In genomic region chr4:43356786-43357185, GRCh38 we compare ENCODE assay signal across 25 cellular contexts.
DNase-seq lines count a peak whose midpoint lies in the region; ATAC-seq, FAIRE-seq and TF ChIP-seq lines count a peak whose summit lies in the region.
"Had no signal": no experiment of that assay in that cellular context is flagged by ENCODE, and none has a peak within 500 bp of the region (broad histone marks: within the 10 kb centered on the region; RNA-seq: fewer than 3 reads in every experiment).

No MANE protein-coding gene starts in this region.

- H4K20me1 ChIP-seq in HepG2 (ENCODE audit: insufficient read depth, low read length) (no peaks in the 10 kb centered on the region), PC-9 (ENCODE audit: insufficient read depth) (no peaks in the 10 kb centered on the region)
- H4K20me1 ChIP-seq: BLaER1 had no signal

- TF ChIP-seq RAD21 in HepG2 (CRISPR knock-in tag; IDR thresholded peaks at IDR 0.05): no peak

- H3K9me3 ChIP-seq in HepG2 (ENCODE audit: low read length) (peaks cover 4% of the 10 kb centered on the region; the same call in 1 of the 2 replicates), right lobe of liver (no peaks in the 10 kb centered on the region), PC-9 (ENCODE audit: insufficient read depth, low read depth) (no peaks in the 10 kb centered on the region; the same call in 1 of the 2 replicates)
- H3K9me3 ChIP-seq: BE2C, BLaER1 had no signal

- ATAC-seq in HepG2 (peak; percentile 54), right lobe of liver (no peak)
- ATAC-seq: GM12878 had no signal

- intact Hi-C loops in HepG2 (cut with micrococcal nuclease; ENCODE audit: unreplicated experiment): no loop called here
- intact Hi-C loops in right lobe of liver (cut with DNase I): no loop called here
- intact Hi-C loops in PC-9 (cut with micrococcal nuclease; ENCODE audit: unreplicated experiment): no loop called here
- intact Hi-C loops in dorsolateral prefrontal cortex (cut with DNase I): no loop called here

- no peaks in the 10 kb centered on the region for H3K9me2 ChIP-seq in PC-9 (ENCODE audit: insufficient read depth)

- H3K4me1 ChIP-seq in HepG2 (ENCODE audit: insufficient read depth, low read length): peaks cover 78% of the 10 kb centered on the region
- H3K4me1 ChIP-seq in right lobe of liver: no peaks in the 10 kb centered on the region
- H3K4me1 ChIP-seq in PC-9 (replicated peaks; ENCODE audit: insufficient read depth): no peaks in the 10 kb centered on the region; the same call in 1 of the 2 replicates
- H3K4me1 ChIP-seq: BE2C, BLaER1 had no signal

- H3K9ac ChIP-seq in HepG2 (ENCODE audit: insufficient read depth, low read depth, low read length): no peak overlapping the region
- H3K9ac ChIP-seq: BLaER1 had no signal

- H3K27ac ChIP-seq in HepG2 (ENCODE audit: extremely low read length, insufficient read depth, low read length): peak overlapping the region; percentile 50
- H3K27ac ChIP-seq in right lobe of liver: no peak overlapping the region
- no peak overlapping the region for H3K27ac ChIP-seq in PC-9
- peak overlapping the region in 32 of 59 donors; percentile 1 to 83 (median 33) for H3K27ac ChIP-seq in dorsolateral prefrontal cortex
- H3K27ac ChIP-seq: BLaER1 had no signal

- TF ChIP-seq CTCF in HepG2 (CRISPR knock-in tag; IDR thresholded peaks at IDR 0.05) (no peak), right lobe of liver (IDR thresholded peaks at IDR 0.05) (no peak), PC-9 (conservative IDR thresholded peaks at IDR 0.05) (no peak), dorsolateral prefrontal cortex (IDR thresholded peaks at IDR 0.05 in 54 of 56, conservative IDR thresholded peaks at IDR 0.05 in 2 of 56; ENCODE audit: low read depth in 1 of 56, partially characterized antibody in 56 of 56) (no peak)

- TF ChIP-seq POLR2A in HepG2 (IDR thresholded peaks at IDR 0.05; ENCODE audit: insufficient read depth in 1 of 2, low read depth in 2 of 2, low read length in 2 of 2): no peak
- TF ChIP-seq POLR2A in right lobe of liver (IDR thresholded peaks at IDR 0.05): no peak

- no peak overlapping the region for H2AFZ ChIP-seq in HepG2 (ENCODE audit: low read length)
- 0 out of 2 replicates have a peak overlapping the region, but pooled peaks have one; percentile 1 for H2AFZ ChIP-seq in PC-9

- no peak for FAIRE-seq in HepG2 (lab: Jason Lieb, UNC)
- FAIRE-seq: GM12878, GM12892, GM18507, GM19239 had no signal

- peak overlapping the region; percentile 41 for H3K4me2 ChIP-seq in HepG2 (ENCODE audit: low read depth, low read length)
- no peak overlapping the region for H3K4me2 ChIP-seq in PC-9
- H3K4me2 ChIP-seq: BLaER1 had no signal

- BruUV-seq in HepG2 (replicated peaks; lab: Mats Ljungman, UMichigan): no TSS peak
- no TSS peak for BruUV-seq in PC-9 (replicated peaks; lab: Mats Ljungman, UMichigan)

- in situ Hi-C loops in HepG2 (cut with HindIII; ENCODE audit: extremely low pct_ligation_motif_present, low pct_unique_long_range_greater_than_20kb): no loop called here

- H3K79me2 ChIP-seq in HepG2 (ENCODE audit: insufficient read depth, low read length) (no peaks in the 10 kb centered on the region), PC-9 (ENCODE audit: low read depth) (no peaks in the 10 kb centered on the region)

- POLR2A ChIA-PET in HepG2 (lab: Yijun Ruan, JAX) (no interaction called here), PC-9 (lab: Charles Lee; ENCODE audit: unreplicated experiment) (no interaction called here)

- no peaks in the 10 kb centered on the region for H3F3A ChIP-seq in PC-9 (ENCODE audit: insufficient read depth, low read depth)

- DNase-seq in HepG2 (ENCODE audit: low spot score) (peak; percentile 88), right lobe of liver (no peak), PC-9 (no peak), dorsolateral prefrontal cortex (no peak), germinal center (ENCODE audit: low spot score) (no peak), NCI-H1092 (lab: John Stamatoyannopoulos, UW) (no peak)
- DNase-seq: 8988T; ACHN; BE2C; CD4-positive, alpha-beta memory T cell; CD4-positive, CD25-positive, alpha-beta regulatory T cell; CD8-positive, alpha-beta memory T cell; COR-L47; DMS 273 treated with DMSO at 0.1 percent for 48 hours; DMS153; DMS53; DMS79; DND-41; EL; GDM1 had no signal

- TF ChIP-seq EP300 in HepG2 (IDR thresholded peaks at IDR 0.05; ENCODE audit: low read depth in 2 of 2, low read length in 2 of 2) (peak in 1 of 2 experiments; percentile 83; a peak in 2 of 4 replicates), HepG2 (CRISPR knock-in tag; IDR thresholded peaks at IDR 0.05; ENCODE audit: borderline replicate concordance) (no peak)

- H3K4me3 ChIP-seq in HepG2 (replicated peaks in 1 of 3; ENCODE audit: insufficient read depth in 1 of 3, low read depth in 2 of 3, low read length in 3 of 3) (no peak overlapping the region), right lobe of liver (no peak overlapping the region), PC-9 (no peak overlapping the region), dorsolateral prefrontal cortex (no peak overlapping the region)
- H3K4me3 ChIP-seq: BLaER1, GM12878 had no signal

- H3K36me3 ChIP-seq in HepG2 (replicated peaks in 1 of 2; ENCODE audit: control insufficient read depth in 1 of 2, insufficient read depth in 2 of 2, low read length in 2 of 2) (no peaks in the 10 kb centered on the region), right lobe of liver (no peaks in the 10 kb centered on the region), PC-9 (ENCODE audit: low read depth) (no peaks in the 10 kb centered on the region)
- H3K36me3 ChIP-seq: BE2C, BLaER1 had no signal

- 2% methylated on average over 3 of the region's 3 CpGs for WGBS in HepG2 (ENCODE audit: low lambda C conversion rate)
- WGBS in right lobe of liver (ENCODE audit: insufficient coverage, low coverage, low lambda C conversion rate, missing lambda C conversion rate): 49% methylated on average over 3 of the region's 3 CpGs

- CTCF ChIA-PET in HepG2 (lab: Yijun Ruan, JAX; ENCODE audit: low intra/inter-chr PET ratio, low total read pairs): no interaction called here
- CTCF ChIA-PET in PC-9 (lab: Charles Lee): no interaction called here

- H3K27me3 ChIP-seq in HepG2 (ENCODE audit: control insufficient read depth in 1 of 2, insufficient read depth in 2 of 2, low read length in 2 of 2): no peaks in the 10 kb centered on the region
- no peaks in the 10 kb centered on the region for H3K27me3 ChIP-seq in right lobe of liver
- H3K27me3 ChIP-seq in PC-9 (ENCODE audit: insufficient read depth, low read depth): no peaks in the 10 kb centered on the region
- no peaks in the 10 kb centered on the region for H3K27me3 ChIP-seq in dorsolateral prefrontal cortex
- H3K27me3 ChIP-seq: BE2C, BLaER1 had no signal

TF ChIP-seq in HepG2, 621 proteins besides CTCF, POLR2A, EP300 and RAD21 (continues in another document):
- TF ChIP-seq ZFP41 (CRISPR knock-in tag; IDR thresholded peaks at IDR 0.05; ENCODE audit: borderline replicate concordance): no peak
- TF ChIP-seq MED8 (CRISPR knock-in tag; IDR thresholded peaks at IDR 0.05; ENCODE audit: insufficient replicate concordance): no peak
- TF ChIP-seq BRF2 (CRISPR knock-in tag; IDR thresholded peaks at IDR 0.05): no peak
- TF ChIP-seq ZNF782 (CRISPR knock-in tag; IDR thresholded peaks at IDR 0.05; ENCODE audit: borderline replicate concordance): no peak
- no peak for TF ChIP-seq NCOA5 (CRISPR knock-in tag; IDR thresholded peaks at IDR 0.05)
- no peak for TF ChIP-seq HNRNPK (IDR thresholded peaks at IDR 0.05; ENCODE audit: low read depth, low read length, poor library complexity, severe bottlenecking)
- no peak for TF ChIP-seq ZNF713 (CRISPR knock-in tag; IDR thresholded peaks at IDR 0.05)
- TF ChIP-seq TFE3 (CRISPR knock-in tag; IDR thresholded peaks at IDR 0.05): peak; percentile 60; the same call in 1 of the 2 replicates
- no peak for TF ChIP-seq ZNF414 (CRISPR knock-in tag; IDR thresholded peaks at IDR 0.05)
- TF ChIP-seq TBX2 (CRISPR knock-in tag; IDR thresholded peaks at IDR 0.05; ENCODE audit: borderline replicate concordance): peak; percentile 42; the same call in 1 of the 2 replicates
- TF ChIP-seq NFYB (CRISPR knock-in tag; IDR thresholded peaks at IDR 0.05): no peak

Comparison
In these comparisons a context has a peak if more than half of its experiments do, and no peak if none do; other contexts are left out.
1. H3K27ac ChIP-seq: peak in HepG2 (single experiment) and dorsolateral prefrontal cortex (32 of 59); none in right lobe of liver (0 of 3) and PC-9 (single experiment).